In genomic region chr1:11807087-11807486, GRCh38 we compare ENCODE assay signal across 8 cellular contexts.
DNase-seq lines count a peak whose midpoint lies in the region; ATAC-seq lines count a peak whose summit lies in the region.

No MANE protein-coding gene starts in this region.

- H3K4me1 Mint-ChIP-seq in T-helper 2 cell treated with Interferon-gamma antibody and Interleukin-4, amounts not matched to agents 5 μg/mL and 100 μg/mL, for 36 hours (ENCODE audit: low read depth) = peaks cover 54% of the 10 kb centered on the region
- peaks cover 57% of the 10 kb centered on the region for H3K4me1 Mint-ChIP-seq in activated naive CD8-positive, alpha-beta T cell treated with anti-CD3 and anti-CD28 coated beads, Interleukin-2, amount 50 U/mL, for 24 hours

- H3K27ac Mint-ChIP-seq in T-helper 2 cell treated with Interferon-gamma antibody and Interleukin-4, amounts not matched to agents 5 μg/mL and 100 μg/mL, for 36 hours = peak overlapping the region; percentile 97
- H3K27ac Mint-ChIP-seq in activated naive CD8-positive, alpha-beta T cell treated with anti-CD3 and anti-CD28 coated beads, Interleukin-2, amount 50 U/mL, for 24 hours = peak overlapping the region; percentile 96

- H3K9me3 ChIP-seq in subcutaneous abdominal adipose tissue (ENCODE audit: control insufficient read depth in 5 of 5, low read length in 5 of 5) = no peaks in the 10 kb centered on the region

- H3K27me3 Mint-ChIP-seq in T-helper 2 cell treated with Interferon-gamma antibody and Interleukin-4, amounts not matched to agents 5 μg/mL and 100 μg/mL, for 36 hours (ENCODE audit: low read depth) = no peaks in the 10 kb centered on the region
- no peaks in the 10 kb centered on the region for H3K27me3 Mint-ChIP-seq in activated naive CD8-positive, alpha-beta T cell treated with anti-CD3 and anti-CD28 coated beads, Interleukin-2, amount 50 U/mL, for 24 hours

- H3K4me3 ChIP-seq in subcutaneous abdominal adipose tissue (ENCODE audit: low read depth in 1 of 5, low read length in 5 of 5) = peak overlapping the region; percentile 76 to 90 (median 86)

- H3K4me1 ChIP-seq in subcutaneous abdominal adipose tissue (ENCODE audit: control insufficient read depth in 5 of 5, insufficient read depth in 5 of 5, low read length in 5 of 5) = peaks cover 14 to 52% (median 51%) of the 10 kb centered on the region in 5 donors

- no peak for ATAC-seq in activated naive CD8-positive, alpha-beta T cell treated with anti-CD3 and anti-CD28 coated beads, Interleukin-2, amount 50 U/mL, for 24 hours

- no peak for DNase-seq in T-helper 2 cell treated with Interferon-gamma antibody and Interleukin-4, amounts not matched to agents 5 μg/mL and 100 μg/mL, for 36 hours (ENCODE audit: low spot score)
- DNase-seq in T-helper 2 cell (no peak), hepatic stellate cell (ENCODE audit: low spot score) (no peak), midbrain (lab: John Stamatoyannopoulos, UW) (no peak)
- no peak for DNase-seq in activated naive CD8-positive, alpha-beta T cell treated with anti-CD3 and anti-CD28 coated beads, Interleukin-2, amount 50 U/mL, for 24 hours
- no peak for DNase-seq in stimulated activated CD4-positive, alpha-beta T cell treated with anti-CD3 and anti-CD28 coated beads, Interleukin-2, amount 100 ng/mL, for 48 hours

- H3K36me3 Mint-ChIP-seq in T-helper 2 cell treated with Interferon-gamma antibody and Interleukin-4, amounts not matched to agents 5 μg/mL and 100 μg/mL, for 36 hours (ENCODE audit: low read depth) = peaks cover 21% of the 10 kb centered on the region
- peaks cover 10% of the 10 kb centered on the region for H3K36me3 Mint-ChIP-seq in activated naive CD8-positive, alpha-beta T cell treated with anti-CD3 and anti-CD28 coated beads, Interleukin-2, amount 50 U/mL, for 24 hours (ENCODE audit: low read depth)

- H3K27me3 ChIP-seq in layer of hippocampus (ENCODE audit: control insufficient read depth, insufficient read depth, low read length) = no peaks in the 10 kb centered on the region
- H3K27me3 ChIP-seq in subcutaneous abdominal adipose tissue (ENCODE audit: control insufficient read depth in 5 of 5, insufficient read depth in 4 of 5, low read length in 5 of 5) = no peaks in the 10 kb centered on the region

- H3K27ac ChIP-seq in layer of hippocampus (ENCODE audit: low read depth, low read length) = peak overlapping the region; percentile 97
- peak overlapping the region; percentile 97 for H3K27ac ChIP-seq in subcutaneous abdominal adipose tissue (ENCODE audit: low read depth, low read length)

- peak overlapping the region; percentile 39 to 99 (median 92) for H3K9ac ChIP-seq in subcutaneous abdominal adipose tissue (ENCODE audit: low read length in 5 of 5)

- H3K36me3 ChIP-seq in subcutaneous abdominal adipose tissue (ENCODE audit: control insufficient read depth in 5 of 5, insufficient read depth in 5 of 5, low read length in 5 of 5) = peaks cover 0 to 32% (median 16%) of the 10 kb centered on the region in 5 donors

- H3K4me3 Mint-ChIP-seq in T-helper 2 cell treated with Interferon-gamma antibody and Interleukin-4, amounts not matched to agents 5 μg/mL and 100 μg/mL, for 36 hours = peak overlapping the region; percentile 95
- peak overlapping the region; percentile 94 for H3K4me3 Mint-ChIP-seq in activated naive CD8-positive, alpha-beta T cell treated with anti-CD3 and anti-CD28 coated beads, Interleukin-2, amount 50 U/mL, for 24 hours

- H3K9me3 Mint-ChIP-seq in T-helper 2 cell treated with Interferon-gamma antibody and Interleukin-4, amounts not matched to agents 5 μg/mL and 100 μg/mL, for 36 hours = no peaks in the 10 kb centered on the region
- no peaks in the 10 kb centered on the region for H3K9me3 Mint-ChIP-seq in activated naive CD8-positive, alpha-beta T cell treated with anti-CD3 and anti-CD28 coated beads, Interleukin-2, amount 50 U/mL, for 24 hours
